ENCODE assay signal across 1 cellular context in genomic region chr11:104858882-104859735, GRCh38.
TF ChIP-seq lines count a peak whose summit lies in the region.

No MANE protein-coding gene starts in this region.

TF ChIP-seq in H1, 55 proteins besides CTCF, POLR2A, EP300 and RAD21 (continued from another document):
- no peak for TF ChIP-seq NANOG (IDR thresholded peaks at IDR 0.05; ENCODE audit: insufficient read depth, low read depth, low read length, poor library complexity, severe bottlenecking)
- no peak for TF ChIP-seq CTBP2 (IDR thresholded peaks at IDR 0.05; ENCODE audit: borderline replicate concordance, insufficient read depth, insufficient read length, low read length)
- TF ChIP-seq ZNF274 (IDR thresholded peaks at IDR 0.05; ENCODE audit: borderline replicate concordance, extremely low read depth, low read length): no peak
- TF ChIP-seq ATF2 (IDR thresholded peaks at IDR 0.05; ENCODE audit: low read length): no peak
- TF ChIP-seq SIN3A (conservative IDR thresholded peaks at IDR 0.05 in 1 of 2, IDR thresholded peaks at IDR 0.05 in 1 of 2; ENCODE audit: low read depth in 1 of 2, low read length in 2 of 2): no peak
- TF ChIP-seq CHD7 (IDR thresholded peaks at IDR 0.05; ENCODE audit: insufficient replicate concordance, low read length): no peak
- TF ChIP-seq CHD2 (IDR thresholded peaks at IDR 0.05; ENCODE audit: low read length): no peak
- TF ChIP-seq BCL11A (IDR thresholded peaks at IDR 0.05; ENCODE audit: low read depth in 2 of 2, low read length in 2 of 2): no peak
- TF ChIP-seq GTF2F1 (IDR thresholded peaks at IDR 0.05; ENCODE audit: borderline replicate concordance, low read depth, low read length): no peak
